38 cellular contexts compared by ENCODE assay signal in genomic region chr9:77432053-77432452, GRCh38.
"Had no signal": no experiment of that assay in that cellular context is flagged by ENCODE, and none has a peak within 500 bp of the region (broad histone marks: within the 10 kb centered on the region; RNA-seq: fewer than 3 reads in every experiment).

No MANE protein-coding gene starts in this region.

- H3K27me3 Mint-ChIP-seq: activated T-helper 17 cell treated with anti-CD3 and anti-CD28 coated beads, Interleukin-2, amount 50 U/mL, for 72 hours had no signal

- H3K27ac ChIP-seq: adrenal gland, ascending aorta, body of pancreas, brain microvascular endothelial cell, breast epithelium, cardiac muscle cell had no signal

- H3K36me3 ChIP-seq: adrenal gland, ascending aorta, brain microvascular endothelial cell, breast epithelium, cardiac muscle cell had no signal

- H3K4me1 ChIP-seq: adrenal gland, ascending aorta, breast epithelium had no signal

- DNase-seq: activated effector memory CD4-positive, alpha-beta T cell treated with anti-CD3 and anti-CD28 coated beads, Interleukin-2, amount 50 U/mL, for 16 hours; activated effector memory CD4-positive, alpha-beta T cell treated with Interleukin-2 at 50 U/mL for 16 hours; activated gamma-delta T cell; activated gamma-delta T cell treated with Interleukin-2 at 50 U/mL for 16 hours; activated naive CD4-positive, alpha-beta T cell; activated naive CD4-positive, alpha-beta T cell treated with anti-CD3 and anti-CD28 coated beads for 36 hours; activated naive CD4-positive, alpha-beta T cell treated with anti-CD3 and anti-CD28 coated beads, Interleukin-2, amount 10 ng/mL, durations not matched to agents 7 days and 5 days; activated naive CD4-positive, alpha-beta T cell treated with anti-CD3 and anti-CD28 coated beads, Interleukin-2, amount 50 U/mL, for 16 hours; activated naive CD4-positive, alpha-beta T cell treated with Interleukin-2 at 50 U/mL for 16 hours; activated naive CD8-positive, alpha-beta T cell treated with anti-CD3 and anti-CD28 coated beads for 36 hours; activated naive CD8-positive, alpha-beta T cell treated with anti-CD3 and anti-CD28 coated beads, Interleukin-2, amount 10 ng/mL, durations not matched to agents 7 days and 5 days; activated naive CD8-positive, alpha-beta T cell treated with anti-CD3 and anti-CD28 coated beads, Interleukin-2, amount 50 U/mL, for 24 hours; activated T-cell treated with anti-CD3 and anti-CD28 coated beads, Interleukin-2, amount 50 U/mL, for 1 hour; activated T-cell treated with anti-CD3 and anti-CD28 coated beads, Interleukin-2, amount 50 U/mL, for 24 hours; activated T-cell treated with anti-CD3 and anti-CD28 coated beads, Interleukin-2, amount 50 U/mL, for 4 hours; activated T-cell treated with anti-CD3 and anti-CD28 coated beads, Interleukin-2, amount 50 U/mL, for 48 hours; activated T-cell treated with anti-CD3 and anti-CD28 coated beads, Interleukin-2, amount 50 U/mL, for 72 hours; adrenal gland; amniotic stem cell; amygdala; aorta; body of pancreas; brain microvascular endothelial cell; caudate nucleus; central memory CD4-positive, alpha-beta T cell; cerebellar nuclear complex had no signal

- H3K27ac Mint-ChIP-seq: activated naive CD4-positive, alpha-beta T cell treated with anti-CD3 and anti-CD28 coated beads for 36 hours; activated naive CD4-positive, alpha-beta T cell treated with anti-CD3 and anti-CD28 coated beads, Interleukin-2, amount 10 ng/mL, durations not matched to agents 7 days and 5 days; activated naive CD4-positive, alpha-beta T cell treated with anti-CD3 and anti-CD28 coated beads, Interleukin-2, amount 50 U/mL, for 24 hours; activated naive CD4-positive, alpha-beta T cell treated with anti-CD3 and anti-CD28 coated beads, Interleukin-2, amount 50 U/mL, for 72 hours; activated naive CD8-positive, alpha-beta T cell; activated naive CD8-positive, alpha-beta T cell treated with anti-CD3 and anti-CD28 coated beads for 36 hours; activated naive CD8-positive, alpha-beta T cell treated with anti-CD3 and anti-CD28 coated beads, Interleukin-2, amount 10 ng/mL, durations not matched to agents 7 days and 5 days; activated naive CD8-positive, alpha-beta T cell treated with anti-CD3 and anti-CD28 coated beads, Interleukin-2, amount 50 U/mL, for 24 hours; activated T-cell treated with anti-CD3 and anti-CD28 coated beads, Interleukin-2, amount 50 U/mL, for 24 hours; activated T-cell treated with anti-CD3 and anti-CD28 coated beads, Interleukin-2, amount 50 U/mL, for 72 hours; activated T-helper 1 cell treated with anti-CD3 and anti-CD28 coated beads, Interleukin-12 subunit alpha, Interleukin-12 subunit beta, Interleukin-2, Interleukin-4 antibody, amounts not matched to agents 30 ng/mL and 10 ng/mL and 1 ng/mL, durations not matched to agents 14 hours and 24 hours and 36 hours; activated T-helper 2 cell treated with anti-CD3 and anti-CD28 coated beads, Interferon-gamma antibody, Interleukin-2, Interleukin-4, amounts not matched to agents 10 μg/mL and 5 μg/mL and 100 μg/mL, durations not matched to agents 14 hours and 24 hours and 36 hours had no signal

- H3K4me1 Mint-ChIP-seq: activated naive CD8-positive, alpha-beta T cell treated with anti-CD3 and anti-CD28 coated beads for 36 hours had no signal

- FAIRE-seq: astrocyte had no signal

- H3K27me3 ChIP-seq: adrenal gland, ascending aorta, body of pancreas, brain microvascular endothelial cell, breast epithelium, cardiac muscle cell had no signal

- H3K4me3 ChIP-seq: adrenal gland, ascending aorta, body of pancreas, breast epithelium, cardiac muscle cell had no signal

- ATAC-seq: activated naive CD4-positive, alpha-beta T cell treated with anti-CD3 and anti-CD28 coated beads, Interleukin-2, amount 50 U/mL, for 72 hours; activated naive CD8-positive, alpha-beta T cell treated with anti-CD3 and anti-CD28 coated beads, Interleukin-2, amount 50 U/mL, for 24 hours; activated T-cell treated with anti-CD3 and anti-CD28 coated beads, Interleukin-2, amount 50 U/mL, for 4 hours; activated T-cell treated with anti-CD3 and anti-CD28 coated beads, Interleukin-2, amount 50 U/mL, for 72 hours; activated T-helper 17 cell treated with anti-CD3 and anti-CD28 coated beads, Interleukin-2, amount 50 U/mL, for 72 hours; body of pancreas had no signal

- H3K9me3 Mint-ChIP-seq: activated naive CD4-positive, alpha-beta T cell treated with anti-CD3 and anti-CD28 coated beads for 36 hours; activated naive CD4-positive, alpha-beta T cell treated with anti-CD3 and anti-CD28 coated beads, Interleukin-2, amount 10 ng/mL, durations not matched to agents 7 days and 5 days; activated naive CD4-positive, alpha-beta T cell treated with anti-CD3 and anti-CD28 coated beads, Interleukin-2, amount 50 U/mL, for 24 hours; activated naive CD4-positive, alpha-beta T cell treated with anti-CD3 and anti-CD28 coated beads, Interleukin-2, amount 50 U/mL, for 72 hours; activated naive CD8-positive, alpha-beta T cell treated with anti-CD3 and anti-CD28 coated beads for 36 hours; activated naive CD8-positive, alpha-beta T cell treated with anti-CD3 and anti-CD28 coated beads, Interleukin-2, amount 10 ng/mL, durations not matched to agents 7 days and 5 days; activated naive CD8-positive, alpha-beta T cell treated with anti-CD3 and anti-CD28 coated beads, Interleukin-2, amount 50 U/mL, for 24 hours; activated T-cell treated with anti-CD3 and anti-CD28 coated beads, Interleukin-2, amount 50 U/mL, for 24 hours; activated T-cell treated with anti-CD3 and anti-CD28 coated beads, Interleukin-2, amount 50 U/mL, for 4 hours; activated T-cell treated with anti-CD3 and anti-CD28 coated beads, Interleukin-2, amount 50 U/mL, for 72 hours; activated T-helper 1 cell treated with anti-CD3 and anti-CD28 coated beads, Interleukin-12 subunit alpha, Interleukin-12 subunit beta, Interleukin-2, Interleukin-4 antibody, amounts not matched to agents 30 ng/mL and 10 ng/mL and 1 ng/mL, durations not matched to agents 14 hours and 24 hours and 36 hours; activated T-helper 17 cell treated with anti-CD3 and anti-CD28 coated beads, Interleukin-2, amount 50 U/mL, for 72 hours; activated T-helper 2 cell treated with anti-CD3 and anti-CD28 coated beads, Interferon-gamma antibody, Interleukin-2, Interleukin-4, amounts not matched to agents 10 μg/mL and 5 μg/mL and 100 μg/mL, durations not matched to agents 14 hours and 24 hours and 36 hours; brain; central memory CD8-positive, alpha-beta T cell had no signal

- H3K9me3 ChIP-seq: adrenal gland, ascending aorta, body of pancreas, breast epithelium had no signal

- H3K36me3 Mint-ChIP-seq: activated naive CD4-positive, alpha-beta T cell treated with anti-CD3 and anti-CD28 coated beads, Interleukin-2, amount 10 ng/mL, durations not matched to agents 7 days and 5 days; activated naive CD4-positive, alpha-beta T cell treated with anti-CD3 and anti-CD28 coated beads, Interleukin-2, amount 50 U/mL, for 24 hours; activated naive CD4-positive, alpha-beta T cell treated with anti-CD3 and anti-CD28 coated beads, Interleukin-2, amount 50 U/mL, for 72 hours; activated naive CD8-positive, alpha-beta T cell; activated naive CD8-positive, alpha-beta T cell treated with anti-CD3 and anti-CD28 coated beads for 36 hours; activated naive CD8-positive, alpha-beta T cell treated with anti-CD3 and anti-CD28 coated beads, Interleukin-2, amount 10 ng/mL, durations not matched to agents 7 days and 5 days; brain had no signal

- H3K4me3 Mint-ChIP-seq: activated naive CD4-positive, alpha-beta T cell treated with anti-CD3 and anti-CD28 coated beads for 36 hours; activated naive CD4-positive, alpha-beta T cell treated with anti-CD3 and anti-CD28 coated beads, Interleukin-2, amount 10 ng/mL, durations not matched to agents 7 days and 5 days; activated naive CD4-positive, alpha-beta T cell treated with anti-CD3 and anti-CD28 coated beads, Interleukin-2, amount 50 U/mL, for 24 hours; activated naive CD8-positive, alpha-beta T cell; activated naive CD8-positive, alpha-beta T cell treated with anti-CD3 and anti-CD28 coated beads for 36 hours; activated naive CD8-positive, alpha-beta T cell treated with anti-CD3 and anti-CD28 coated beads, Interleukin-2, amount 10 ng/mL, durations not matched to agents 7 days and 5 days; activated naive CD8-positive, alpha-beta T cell treated with anti-CD3 and anti-CD28 coated beads, Interleukin-2, amount 50 U/mL, for 24 hours; activated T-cell treated with anti-CD3 and anti-CD28 coated beads, Interleukin-2, amount 50 U/mL, for 24 hours; activated T-cell treated with anti-CD3 and anti-CD28 coated beads, Interleukin-2, amount 50 U/mL, for 4 hours; activated T-cell treated with anti-CD3 and anti-CD28 coated beads, Interleukin-2, amount 50 U/mL, for 72 hours; activated T-helper 1 cell treated with anti-CD3 and anti-CD28 coated beads, Interleukin-12 subunit alpha, Interleukin-12 subunit beta, Interleukin-2, Interleukin-4 antibody, amounts not matched to agents 30 ng/mL and 10 ng/mL and 1 ng/mL, durations not matched to agents 14 hours and 24 hours and 36 hours; activated T-helper 17 cell treated with anti-CD3 and anti-CD28 coated beads, Interleukin-2, amount 50 U/mL, for 72 hours; brain; central memory CD8-positive, alpha-beta T cell had no signal
